Comparison of ENCODE assay signal across 11 cellular contexts in the genomic region with DNA sequence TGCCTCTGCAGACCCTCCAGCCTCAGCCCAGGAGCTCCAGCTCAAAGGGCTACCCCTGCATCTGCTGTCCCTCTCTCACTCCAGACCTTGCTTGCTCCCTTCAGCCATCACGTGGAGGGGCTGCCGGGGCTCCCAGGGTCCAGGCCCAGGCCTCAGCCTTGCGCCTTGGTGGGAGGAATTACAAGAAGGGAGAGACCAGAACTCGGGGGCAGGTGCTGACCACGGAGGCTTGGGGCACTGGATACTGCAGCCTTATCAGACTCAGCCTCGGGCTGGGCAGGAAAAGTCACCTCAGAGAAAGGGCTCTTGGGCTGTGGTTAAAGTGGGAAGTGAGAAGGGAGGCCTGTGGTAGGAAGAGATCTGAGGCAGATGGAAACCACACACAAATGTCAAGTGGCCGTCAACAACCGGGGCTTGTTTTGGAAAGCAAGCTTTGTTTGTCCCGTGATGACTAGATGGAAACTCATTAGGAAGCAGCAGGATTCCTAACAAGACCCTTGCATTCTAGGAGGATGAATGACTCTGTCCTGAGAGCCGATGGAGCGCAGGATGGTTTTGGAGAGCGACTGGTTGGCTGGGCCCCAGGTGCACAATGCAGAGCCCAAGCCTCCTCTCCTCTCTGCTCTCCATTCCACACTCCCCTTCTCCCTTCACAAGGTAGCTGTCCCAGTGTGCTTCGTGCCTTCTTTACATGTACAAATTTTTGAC.
DNase-seq lines count a peak whose midpoint lies in the region; ATAC-seq and TF ChIP-seq lines count a peak whose summit lies in the region.
"Had no signal": no experiment of that assay in that cellular context is flagged by ENCODE, and none has a peak within 500 bp of the region (broad histone marks: within the 10 kb centered on the region; RNA-seq: fewer than 3 reads in every experiment).

No MANE protein-coding gene starts in this region.

- CTCF ChIA-PET in activated CD4-positive, alpha-beta memory T cell treated with anti-CD3 and anti-CD28 coated beads, Interleukin-2, amount 10 ng/mL, durations not matched to agents 7 days and 5 days (lab: Charles Lee): no interaction called here
- CTCF ChIA-PET in activated CD4-positive, alpha-beta memory T cell treated with anti-CD3 and anti-CD28 coated beads for 36 hours (lab: Charles Lee): no interaction called here

- H3K27ac ChIP-seq in psoas muscle: no peak overlapping the region
- H3K27ac ChIP-seq: SJCRH30, suprapubic skin had no signal

- H3K36me3 Mint-ChIP-seq in activated CD4-positive, alpha-beta memory T cell treated with anti-CD3 and anti-CD28 coated beads, Interleukin-2, amount 10 ng/mL, durations not matched to agents 7 days and 5 days (ENCODE audit: low read depth): no peaks in the 10 kb centered on the region
- H3K36me3 Mint-ChIP-seq in activated CD4-positive, alpha-beta memory T cell treated with anti-CD3 and anti-CD28 coated beads for 36 hours: no peaks in the 10 kb centered on the region
- no peaks in the 10 kb centered on the region for H3K36me3 Mint-ChIP-seq in T-helper 1 cell treated with Interleukin-12 subunit alpha and Interleukin-12 subunit beta and Interleukin-4 antibody, amounts not matched to agents 30 μg/mL and 1 μg/mL, for 36 hours (ENCODE audit: low read depth)
- no peaks in the 10 kb centered on the region for H3K36me3 Mint-ChIP-seq in stimulated activated naive B cell treated with anti-CD40 and anti-IgM and Interleukin-4, amounts not matched to agents 10 μg/mL and 1 μg/mL and 100 μg/mL, for 72 hours

- H3K4me3 Mint-ChIP-seq in activated CD4-positive, alpha-beta memory T cell treated with anti-CD3 and anti-CD28 coated beads, Interleukin-2, amount 10 ng/mL, durations not matched to agents 7 days and 5 days: no peak overlapping the region
- H3K4me3 Mint-ChIP-seq in activated CD4-positive, alpha-beta memory T cell treated with anti-CD3 and anti-CD28 coated beads for 36 hours: no peak overlapping the region
- H3K4me3 Mint-ChIP-seq in T-helper 1 cell treated with Interleukin-12 subunit alpha and Interleukin-12 subunit beta and Interleukin-4 antibody, amounts not matched to agents 30 μg/mL and 1 μg/mL, for 36 hours: no peak overlapping the region
- H3K4me3 Mint-ChIP-seq in stimulated activated naive B cell treated with anti-CD40 and anti-IgM and Interleukin-4, amounts not matched to agents 10 μg/mL and 1 μg/mL and 100 μg/mL, for 72 hours: peak overlapping the region; percentile 5 to 7
- H3K4me3 Mint-ChIP-seq: neural crest cell had no signal

- intact Hi-C loops in activated CD4-positive, alpha-beta memory T cell treated with anti-CD3 and anti-CD28 coated beads for 36 hours (cut with micrococcal nuclease): no loop called here
- intact Hi-C loops in psoas muscle (cut with DNase I): no loop called here

- no peak for TF ChIP-seq CTCF in psoas muscle (IDR thresholded peaks at IDR 0.05)

- H3K4me1 ChIP-seq in psoas muscle: no peaks in the 10 kb centered on the region
- H3K4me1 ChIP-seq: SJCRH30 had no signal

- H3K27me3 Mint-ChIP-seq in activated CD4-positive, alpha-beta memory T cell treated with anti-CD3 and anti-CD28 coated beads, Interleukin-2, amount 10 ng/mL, durations not matched to agents 7 days and 5 days: peaks cover 22% of the 10 kb centered on the region
- H3K27me3 Mint-ChIP-seq in activated CD4-positive, alpha-beta memory T cell treated with anti-CD3 and anti-CD28 coated beads for 36 hours: peaks cover 12% of the 10 kb centered on the region
- H3K27me3 Mint-ChIP-seq in T-helper 1 cell treated with Interleukin-12 subunit alpha and Interleukin-12 subunit beta and Interleukin-4 antibody, amounts not matched to agents 30 μg/mL and 1 μg/mL, for 36 hours (ENCODE audit: low read depth): peaks cover 57% of the 10 kb centered on the region
- H3K27me3 Mint-ChIP-seq in stimulated activated naive B cell treated with anti-CD40 and anti-IgM and Interleukin-4, amounts not matched to agents 10 μg/mL and 1 μg/mL and 100 μg/mL, for 72 hours: peaks cover 24 to 25% of the 10 kb centered on the region in 2 donors

- H3K9me3 Mint-ChIP-seq in activated CD4-positive, alpha-beta memory T cell treated with anti-CD3 and anti-CD28 coated beads, Interleukin-2, amount 10 ng/mL, durations not matched to agents 7 days and 5 days: no peaks in the 10 kb centered on the region
- H3K9me3 Mint-ChIP-seq in activated CD4-positive, alpha-beta memory T cell treated with anti-CD3 and anti-CD28 coated beads for 36 hours: no peaks in the 10 kb centered on the region
- no peaks in the 10 kb centered on the region for H3K9me3 Mint-ChIP-seq in T-helper 1 cell treated with Interleukin-12 subunit alpha and Interleukin-12 subunit beta and Interleukin-4 antibody, amounts not matched to agents 30 μg/mL and 1 μg/mL, for 36 hours
- no peaks in the 10 kb centered on the region for H3K9me3 Mint-ChIP-seq in stimulated activated naive B cell treated with anti-CD40 and anti-IgM and Interleukin-4, amounts not matched to agents 10 μg/mL and 1 μg/mL and 100 μg/mL, for 72 hours
- H3K9me3 Mint-ChIP-seq: neural crest cell had no signal

- peaks cover 13% of the 10 kb centered on the region for H3K4me1 Mint-ChIP-seq in activated CD4-positive, alpha-beta memory T cell treated with anti-CD3 and anti-CD28 coated beads, Interleukin-2, amount 10 ng/mL, durations not matched to agents 7 days and 5 days
- peaks cover 4% of the 10 kb centered on the region for H3K4me1 Mint-ChIP-seq in activated CD4-positive, alpha-beta memory T cell treated with anti-CD3 and anti-CD28 coated beads for 36 hours (ENCODE audit: low read depth)
- H3K4me1 Mint-ChIP-seq in T-helper 1 cell treated with Interleukin-12 subunit alpha and Interleukin-12 subunit beta and Interleukin-4 antibody, amounts not matched to agents 30 μg/mL and 1 μg/mL, for 36 hours (ENCODE audit: low read depth): peaks cover 12% of the 10 kb centered on the region
- H3K4me1 Mint-ChIP-seq in stimulated activated naive B cell treated with anti-CD40 and anti-IgM and Interleukin-4, amounts not matched to agents 10 μg/mL and 1 μg/mL and 100 μg/mL, for 72 hours: peaks cover 33 to 56% of the 10 kb centered on the region in 2 donors
- H3K4me1 Mint-ChIP-seq: neural crest cell had no signal

- H3K36me3 ChIP-seq in psoas muscle (ENCODE audit: insufficient read depth in 1 of 2, low read depth in 1 of 2): no peaks in the 10 kb centered on the region
- H3K36me3 ChIP-seq: SJCRH30, suprapubic skin had no signal

- no peaks in the 10 kb centered on the region for H3K9me3 ChIP-seq in psoas muscle
- H3K9me3 ChIP-seq: SJCRH30, suprapubic skin had no signal

- no peak overlapping the region for H3K27ac Mint-ChIP-seq in activated CD4-positive, alpha-beta memory T cell treated with anti-CD3 and anti-CD28 coated beads, Interleukin-2, amount 10 ng/mL, durations not matched to agents 7 days and 5 days
- no peak overlapping the region for H3K27ac Mint-ChIP-seq in activated CD4-positive, alpha-beta memory T cell treated with anti-CD3 and anti-CD28 coated beads for 36 hours
- peak overlapping the region; percentile 2 for H3K27ac Mint-ChIP-seq in T-helper 1 cell treated with Interleukin-12 subunit alpha and Interleukin-12 subunit beta and Interleukin-4 antibody, amounts not matched to agents 30 μg/mL and 1 μg/mL, for 36 hours
- no peak overlapping the region for H3K27ac Mint-ChIP-seq in stimulated activated naive B cell treated with anti-CD40 and anti-IgM and Interleukin-4, amounts not matched to agents 10 μg/mL and 1 μg/mL and 100 μg/mL, for 72 hours

- no peak overlapping the region for H3K4me3 ChIP-seq in psoas muscle
- H3K4me3 ChIP-seq: SJCRH30, suprapubic skin had no signal

- WGBS in psoas muscle, 3 donors: 65 to 71% (median 69%) methylated on average over 13 of the region's 13 CpGs

- POLR2A ChIA-PET in activated CD4-positive, alpha-beta memory T cell treated with anti-CD3 and anti-CD28 coated beads, Interleukin-2, amount 10 ng/mL, durations not matched to agents 7 days and 5 days (lab: Charles Lee): no interaction called here
- POLR2A ChIA-PET in activated CD4-positive, alpha-beta memory T cell treated with anti-CD3 and anti-CD28 coated beads for 36 hours (lab: Charles Lee): no interaction called here

- ATAC-seq in HG02870 (IDR thresholded peaks at IDR 0.05; ENCODE audit: unreplicated experiment) (peak; percentile 72), psoas muscle (no peak)
- peak; percentile 88 to 92 for ATAC-seq in stimulated activated naive B cell treated with anti-CD40 and anti-IgM and Interleukin-4, amounts not matched to agents 10 μg/mL and 1 μg/mL and 100 μg/mL, for 72 hours (replicated peaks)

- DNase-seq in activated CD4-positive, alpha-beta memory T cell treated with anti-CD3 and anti-CD28 coated beads, Interleukin-2, amount 10 ng/mL, durations not matched to agents 7 days and 5 days: peak; percentile 25
- DNase-seq in activated CD4-positive, alpha-beta memory T cell treated with anti-CD3 and anti-CD28 coated beads for 36 hours: no peak
- DNase-seq in stimulated activated naive B cell treated with anti-CD40 and anti-IgM and Interleukin-4, amounts not matched to agents 10 μg/mL and 1 μg/mL and 100 μg/mL, for 72 hours: peak; percentile 39
- no peak for DNase-seq in AG20443 (ENCODE audit: low spot score)
- DNase-seq in hepatic stellate cell (ENCODE audit: low spot score): no peak
- DNase-seq in psoas muscle: no peak
- DNase-seq: SJCRH30 had no signal

- peaks cover 0 to 3% (median 0%) of the 10 kb centered on the region in 3 donors for H3K27me3 ChIP-seq in psoas muscle (ENCODE audit: insufficient read depth in 3 of 3, low read length in 2 of 3)

Comparison
In these comparisons a context has a peak if more than half of its experiments do, and no peak if none do; other contexts are left out.
1. DNase-seq: peak in activated CD4-positive, alpha-beta memory T cell treated with anti-CD3 and anti-CD28 coated beads, Interleukin-2, amount 10 ng/mL, durations not matched to agents 7 days and 5 days (single experiment) and stimulated activated naive B cell treated with anti-CD40 and anti-IgM and Interleukin-4, amounts not matched to agents 10 μg/mL and 1 μg/mL and 100 μg/mL, for 72 hours (single experiment); none in activated CD4-positive, alpha-beta memory T cell treated with anti-CD3 and anti-CD28 coated beads for 36 hours (single experiment), AG20443 (single experiment), hepatic stellate cell (single experiment) and psoas muscle (0 of 2).
2. H3K4me3 Mint-ChIP-seq: peak in stimulated activated naive B cell treated with anti-CD40 and anti-IgM and Interleukin-4, amounts not matched to agents 10 μg/mL and 1 μg/mL and 100 μg/mL, for 72 hours (2 of 2); none in activated CD4-positive, alpha-beta memory T cell treated with anti-CD3 and anti-CD28 coated beads, Interleukin-2, amount 10 ng/mL, durations not matched to agents 7 days and 5 days (single experiment), activated CD4-positive, alpha-beta memory T cell treated with anti-CD3 and anti-CD28 coated beads for 36 hours (single experiment) and T-helper 1 cell treated with Interleukin-12 subunit alpha and Interleukin-12 subunit beta and Interleukin-4 antibody, amounts not matched to agents 30 μg/mL and 1 μg/mL, for 36 hours (single experiment).
3. ATAC-seq: peak in HG02870 (single experiment) and stimulated activated naive B cell treated with anti-CD40 and anti-IgM and Interleukin-4, amounts not matched to agents 10 μg/mL and 1 μg/mL and 100 μg/mL, for 72 hours (2 of 2); none in psoas muscle (0 of 4).